8 cellular contexts compared by ENCODE assay signal in genomic region chr15:64380130-64380870, GRCh38. TPM values are rescaled to one million over a fixed set of nuclear protein-coding genes. Genes with fewer than 3 reads are reported as not detected.
A peak's percentile ranks its signal among the peaks of the same experiment; 100 is the strongest.
DNase-seq lines count a peak whose midpoint lies in the region; ATAC-seq, FAIRE-seq and TF ChIP-seq lines count a peak whose summit lies in the region.
"Not testable (repeated sequence)": the region's sequence is repeated elsewhere in the genome, so short reads cannot be mapped to it uniquely, and the experiment has no call there.

No MANE protein-coding gene starts in this region.

- POLR2A ChIA-PET in endothelial cell of umbilical vein (lab: Charles Lee): not testable (repeated sequence)

- dilution Hi-C loops in endothelial cell of umbilical vein (cut with MboI; ENCODE audit: extremely low pct_ligation_motif_present, low sequenced_read_pairs): not testable (repeated sequence)

- peaks cover 16% of the 10 kb centered on the region; the same call in 1 of the 2 replicates for H4K20me1 ChIP-seq in DND-41 (ENCODE audit: insufficient read depth, low read length)
- not testable (repeated sequence) for H4K20me1 ChIP-seq in endothelial cell of umbilical vein (replicated peaks; ENCODE audit: control insufficient read depth, extremely low read depth, insufficient read depth, low read length); osteoblast (ENCODE audit: insufficient read depth, low read length)

- ATAC-seq in DND-41 (ENCODE audit: insufficient read depth, low read depth); upper lobe of right lung: not testable (repeated sequence)

- H3K36me3 ChIP-seq in DND-41 (ENCODE audit: insufficient read depth, low read length) (peaks cover 27% of the 10 kb centered on the region), KOPT-K1 (ENCODE audit: insufficient read depth, low read length) (peaks cover 41% of the 10 kb centered on the region)
- not testable (repeated sequence) for H3K36me3 ChIP-seq in endothelial cell of umbilical vein (ENCODE audit: control insufficient read depth in 2 of 2, extremely low read depth in 1 of 2, insufficient read depth in 2 of 2, low read length in 2 of 2); osteoblast (ENCODE audit: insufficient read depth, low read length); upper lobe of right lung

- not testable (repeated sequence) for H3K27me3 ChIP-seq in DND-41 (ENCODE audit: insufficient read depth, low read length, poor library complexity); endothelial cell of umbilical vein (ENCODE audit: control insufficient read depth in 2 of 2, insufficient read depth in 2 of 2, low read length in 2 of 2); osteoblast (ENCODE audit: insufficient read depth, low read length); upper lobe of right lung

- intact Hi-C loops in endothelial cell of umbilical vein (cut with micrococcal nuclease); upper lobe of right lung (cut with DNase I): not testable (repeated sequence)

- H3K4me3 ChIP-seq in DND-41 (ENCODE audit: low read depth in 1 of 2, low read length in 2 of 2) (peak overlapping the region; percentile 72 to 96), endothelial cell of umbilical vein (replicated peaks in 1 of 3; ENCODE audit: insufficient read depth in 1 of 3, low read depth in 1 of 3, low read length in 3 of 3) (peak overlapping the region; percentile 29 to 65 (median 55)), osteoblast (ENCODE audit: insufficient read depth, low read length) (peak overlapping the region; percentile 83), upper lobe of right lung (peak overlapping the region; percentile 71)

- peaks cover 22% of the 10 kb centered on the region for H3K4me1 Mint-ChIP-seq in T-helper 1 cell treated with Interleukin-12 subunit alpha and Interleukin-12 subunit beta and Interleukin-4 antibody, amounts not matched to agents 30 μg/mL and 1 μg/mL, for 36 hours (ENCODE audit: low read depth)
- H3K4me1 Mint-ChIP-seq in activated naive CD8-positive, alpha-beta T cell (ENCODE audit: low read depth): peaks cover 14% of the 10 kb centered on the region
- peaks cover 9 to 17% of the 10 kb centered on the region in 2 donors for H3K4me1 Mint-ChIP-seq in immature natural killer cell

- H3K4me2 ChIP-seq in DND-41 (ENCODE audit: insufficient read depth, low read length): peak overlapping the region; percentile 73
- peak overlapping the region; percentile 61 for H3K4me2 ChIP-seq in endothelial cell of umbilical vein (ENCODE audit: insufficient read depth, low read length)
- H3K4me2 ChIP-seq in osteoblast (ENCODE audit: insufficient read depth, low read length): peak overlapping the region; percentile 87

- TF ChIP-seq POLR2A in endothelial cell of umbilical vein (IDR thresholded peaks at IDR 0.05; ENCODE audit: low read depth, low read length): not testable (repeated sequence)

- not testable (repeated sequence) for H3K9me3 ChIP-seq in DND-41 (ENCODE audit: insufficient read depth, low read length, severe bottlenecking); KOPT-K1 (ENCODE audit: insufficient read depth, low read length, poor library complexity, severe bottlenecking); endothelial cell of umbilical vein (replicated peaks; ENCODE audit: control insufficient read depth, insufficient read depth, low read length); osteoblast (ENCODE audit: low read depth, low read length); upper lobe of right lung

- H2AFZ ChIP-seq in DND-41 (ENCODE audit: low read depth, low read length): peak overlapping the region; percentile 77
- H2AFZ ChIP-seq in endothelial cell of umbilical vein (ENCODE audit: low read depth, low read length): peak overlapping the region; percentile 63
- H2AFZ ChIP-seq in osteoblast (ENCODE audit: low read length): peak overlapping the region; percentile 96

- H3K9me1 ChIP-seq in endothelial cell of umbilical vein (replicated peaks; ENCODE audit: control insufficient read depth, extremely low read depth, insufficient read depth, low read length): not testable (repeated sequence)

- not testable (repeated sequence) for TF ChIP-seq CTCF in DND-41 (IDR thresholded peaks at IDR 0.05; ENCODE audit: borderline replicate concordance, extremely low read depth, low read length, poor library complexity, severe bottlenecking); endothelial cell of umbilical vein (IDR thresholded peaks at IDR 0.05; ENCODE audit: extremely low read depth in 1 of 2, insufficient read depth in 1 of 2, low read depth in 1 of 2, low read length in 2 of 2); osteoblast (IDR thresholded peaks at IDR 0.05; ENCODE audit: extremely low read depth, low read depth, low read length); upper lobe of right lung (IDR thresholded peaks at IDR 0.05)

- H3K79me2 ChIP-seq in DND-41 (ENCODE audit: insufficient read depth, low read length) (peaks cover 58% of the 10 kb centered on the region), endothelial cell of umbilical vein (ENCODE audit: control insufficient read depth, insufficient read depth, low read length) (peaks cover 21% of the 10 kb centered on the region), osteoblast (ENCODE audit: insufficient read depth, low read length) (peaks cover 14% of the 10 kb centered on the region)

- H3K36me3 Mint-ChIP-seq in T-helper 1 cell treated with Interleukin-12 subunit alpha and Interleukin-12 subunit beta and Interleukin-4 antibody, amounts not matched to agents 30 μg/mL and 1 μg/mL, for 36 hours (ENCODE audit: low read depth); activated naive CD8-positive, alpha-beta T cell; immature natural killer cell: not testable (repeated sequence)

- not testable (repeated sequence) for DNase-seq in DND-41; endothelial cell of umbilical vein (ENCODE audit: low read depth, low spot score); immature natural killer cell; osteoblast (ENCODE audit: insufficient read length, low spot score, missing footprints); upper lobe of right lung

- H3K27ac ChIP-seq in DND-41 (ENCODE audit: low read length) (peak overlapping the region; percentile 90), KOPT-K1 (ENCODE audit: low read depth, low read length, poor library complexity, severe bottlenecking) (peak overlapping the region; percentile 90)
- not testable (repeated sequence) for H3K27ac ChIP-seq in endothelial cell of umbilical vein (ENCODE audit: insufficient read depth, low read depth, low read length); osteoblast (ENCODE audit: low read depth, low read length); upper lobe of right lung

- H3K27ac Mint-ChIP-seq in T-helper 1 cell treated with Interleukin-12 subunit alpha and Interleukin-12 subunit beta and Interleukin-4 antibody, amounts not matched to agents 30 μg/mL and 1 μg/mL, for 36 hours: peak overlapping the region; percentile 92
- peak overlapping the region; percentile 89 for H3K27ac Mint-ChIP-seq in activated naive CD8-positive, alpha-beta T cell
- H3K27ac Mint-ChIP-seq in immature natural killer cell: peak overlapping the region in 1 of 6 donors; percentile 75

- H3K4me3 Mint-ChIP-seq in T-helper 1 cell treated with Interleukin-12 subunit alpha and Interleukin-12 subunit beta and Interleukin-4 antibody, amounts not matched to agents 30 μg/mL and 1 μg/mL, for 36 hours: peak overlapping the region; percentile 94
- H3K4me3 Mint-ChIP-seq in activated naive CD8-positive, alpha-beta T cell: peak overlapping the region; percentile 96
- peak overlapping the region; percentile 87 to 95 (median 94) for H3K4me3 Mint-ChIP-seq in immature natural killer cell

- H3K4me1 ChIP-seq in DND-41 (ENCODE audit: insufficient read depth, low read length) (peaks cover 50% of the 10 kb centered on the region), endothelial cell of umbilical vein (ENCODE audit: control insufficient read depth, extremely low read depth, insufficient read depth, low read length) (peaks cover 12% of the 10 kb centered on the region), osteoblast (ENCODE audit: insufficient read depth, low read length) (peaks cover 21% of the 10 kb centered on the region)
- H3K4me1 ChIP-seq in upper lobe of right lung: not testable (repeated sequence)

- peak; percentile 48 for FAIRE-seq in endothelial cell of umbilical vein (lab: Jason Lieb, UNC)

- BruUV-seq in endothelial cell of umbilical vein (replicated peaks; lab: Mats Ljungman, UMichigan): not testable (repeated sequence)

- CTCF ChIA-PET in endothelial cell of umbilical vein (lab: Charles Lee): interaction anchor here (1.0 to 1.4 kb wide), 5 partner anchors 19 to 217 kb away, joined by 3 to 6 read pairs (median 3); partner anchors contain the start of gene PPIB

- not testable (repeated sequence) for H3K9me3 Mint-ChIP-seq in T-helper 1 cell treated with Interleukin-12 subunit alpha and Interleukin-12 subunit beta and Interleukin-4 antibody, amounts not matched to agents 30 μg/mL and 1 μg/mL, for 36 hours; activated naive CD8-positive, alpha-beta T cell (ENCODE audit: low read depth); immature natural killer cell

- H3K27me3 Mint-ChIP-seq in T-helper 1 cell treated with Interleukin-12 subunit alpha and Interleukin-12 subunit beta and Interleukin-4 antibody, amounts not matched to agents 30 μg/mL and 1 μg/mL, for 36 hours (ENCODE audit: low read depth); activated naive CD8-positive, alpha-beta T cell; immature natural killer cell (ENCODE audit: low read depth in 3 of 3): not testable (repeated sequence)

- H3K9ac ChIP-seq in DND-41 (ENCODE audit: low read depth, low read length) (peak overlapping the region; percentile 73), endothelial cell of umbilical vein (replicated peaks; ENCODE audit: extremely low read depth, insufficient read depth, low read length) (peak overlapping the region; percentile 77)

RNA-seq across cellular contexts. Expression of gene PCLAF, which starts 0.9 kb away (rescaled TPM):
- total RNA-seq in endothelial cell of umbilical vein: 54.7 and 65.7 TPM in 2 replicates
- polyA plus RNA-seq in endothelial cell of umbilical vein: 36.1 and 55.2 TPM in 2 replicates
- 115 and 116 TPM in 2 replicates for polyA plus RNA-seq in endothelial cell of umbilical vein (2011; cell fraction: cytosol; rRNA removed)
- polyA plus RNA-seq in endothelial cell of umbilical vein (2011; cell fraction: nucleus; rRNA removed): 43.1 and 57.6 TPM in 2 replicates
- 32.3 and 105 TPM in 2 replicates for polyA plus RNA-seq in endothelial cell of umbilical vein (2012)
- 76.3 and 97.7 TPM in 2 replicates for polyA minus RNA-seq in endothelial cell of umbilical vein
- polyA minus RNA-seq in endothelial cell of umbilical vein (2011; cell fraction: cytosol; rRNA and poly(A)+ RNA removed): 56.5 TPM
- 12.3 and 31.4 TPM in 2 replicates for polyA minus RNA-seq in endothelial cell of umbilical vein (2011; cell fraction: nucleus; rRNA and poly(A)+ RNA removed)
- 10 to 100 TPM in 1 of 3 donors, 1 to 10 TPM in 2; 5.3 to 10.9 (median 7.6) TPM for polyA plus RNA-seq in immature natural killer cell
- total RNA-seq in osteoblast: 20.6 and 29.2 TPM in 2 replicates
- total RNA-seq in upper lobe of right lung: 2.8 TPM

RNA-seq across cellular contexts. Expression of gene TRIP4, which starts 7.3 kb away (rescaled TPM):
- total RNA-seq in endothelial cell of umbilical vein: 29.8 and 31.1 TPM in 2 replicates
- 9.4 and 10.9 TPM in 2 replicates for polyA plus RNA-seq in endothelial cell of umbilical vein
- polyA plus RNA-seq in endothelial cell of umbilical vein (2011; cell fraction: cytosol; rRNA removed): 19.5 and 20.1 TPM in 2 replicates
- 20.3 and 27.1 TPM in 2 replicates for polyA plus RNA-seq in endothelial cell of umbilical vein (2011; cell fraction: nucleus; rRNA removed)
- polyA plus RNA-seq in endothelial cell of umbilical vein (2012): 28.2 and 35.6 TPM in 2 replicates
- 20.1 and 30.1 TPM in 2 replicates for polyA minus RNA-seq in endothelial cell of umbilical vein
- 6.2 TPM for polyA minus RNA-seq in endothelial cell of umbilical vein (2011; cell fraction: cytosol; rRNA and poly(A)+ RNA removed)
- 21.2 and 22.6 TPM in 2 replicates for polyA minus RNA-seq in endothelial cell of umbilical vein (2011; cell fraction: nucleus; rRNA and poly(A)+ RNA removed)
- polyA plus RNA-seq in immature natural killer cell: 10 to 100 TPM; 34.6 to 48.2 (median 44.1) TPM
- 10.9 and 14.1 TPM in 2 replicates for total RNA-seq in osteoblast
- total RNA-seq in upper lobe of right lung: 27.5 TPM

RNA-seq across cellular contexts. Expression of gene CSNK1G1, which starts 24.3 kb away (rescaled TPM):
- total RNA-seq in endothelial cell of umbilical vein (25.9 and 31.7 TPM in 2 replicates), osteoblast (34.0 and 35.4 TPM in 2 replicates), upper lobe of right lung (19.8 TPM)
- polyA plus RNA-seq in endothelial cell of umbilical vein (7.9 and 9.0 TPM in 2 replicates), immature natural killer cell (10 to 100 TPM in 2 of 3 donors, 1 to 10 TPM in 1; 9.7 to 18.5 (median 11.6) TPM)
- polyA plus RNA-seq in endothelial cell of umbilical vein (2011; cell fraction: cytosol; rRNA removed): 10.1 and 11.0 TPM in 2 replicates
- 19.0 and 21.9 TPM in 2 replicates for polyA plus RNA-seq in endothelial cell of umbilical vein (2011; cell fraction: nucleus; rRNA removed)
- 13.0 and 14.3 TPM in 2 replicates for polyA plus RNA-seq in endothelial cell of umbilical vein (2012)
- 45.3 and 60.0 TPM in 2 replicates for polyA minus RNA-seq in endothelial cell of umbilical vein
- 23.9 TPM for polyA minus RNA-seq in endothelial cell of umbilical vein (2011; cell fraction: cytosol; rRNA and poly(A)+ RNA removed)
- 61.8 and 79.1 TPM in 2 replicates for polyA minus RNA-seq in endothelial cell of umbilical vein (2011; cell fraction: nucleus; rRNA and poly(A)+ RNA removed)
